In the genomic region with DNA sequence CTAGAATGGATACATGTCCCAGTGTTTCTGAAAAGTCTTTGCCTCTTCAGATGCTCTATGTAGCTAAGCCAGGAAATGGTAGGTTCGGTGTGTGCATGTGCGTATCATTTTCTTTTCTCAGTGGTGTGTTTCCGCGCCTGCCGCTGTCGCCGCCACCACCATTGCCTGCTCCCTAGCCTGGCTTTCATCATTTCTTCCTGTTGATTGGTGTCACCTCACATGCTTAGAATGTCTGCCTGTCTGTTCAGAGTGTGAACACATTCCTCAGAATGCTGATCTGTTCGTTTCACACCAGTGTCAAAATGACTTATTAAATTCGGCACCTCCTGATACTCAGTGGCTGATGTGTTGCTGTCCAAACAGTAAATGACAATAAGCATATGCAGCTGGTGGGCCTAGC, we compare ENCODE assay signal across 17 cellular contexts.
"Had no signal": no experiment of that assay in that cellular context is flagged by ENCODE, and none has a peak within 500 bp of the region (broad histone marks: within the 10 kb centered on the region; RNA-seq: fewer than 3 reads in every experiment).

No MANE protein-coding gene starts in this region.

- H3K79me2 ChIP-seq: parathyroid adenoma had no signal

- H2AFZ ChIP-seq: parathyroid adenoma had no signal

- H3K36me3 ChIP-seq: heart right ventricle, prostate gland, transverse colon had no signal

- FAIRE-seq: endothelial cell of umbilical vein had no signal

- H3K27ac ChIP-seq: coronary artery, heart right ventricle, parathyroid adenoma, prostate gland, testis, transverse colon had no signal

- H3K9ac ChIP-seq: parathyroid adenoma had no signal

- H3K27me3 ChIP-seq: testis had no signal

- H3K4me3 ChIP-seq: coronary artery, heart right ventricle, prostate gland, testis, transverse colon had no signal

- H3K4me1 ChIP-seq: parathyroid adenoma, prostate gland, testis, transverse colon had no signal

- H3K9me3 ChIP-seq: heart right ventricle, prostate gland, testis, transverse colon had no signal

- DNase-seq: central memory CD4-positive, alpha-beta T cell; effector CD4-positive, alpha-beta T cell; endodermal cell; erythroblast; foreskin melanocyte; heart right ventricle; hypothalamus; islet precursor cell; naive B cell; stimulated activated CD4-positive, alpha-beta T cell treated with anti-CD3 and anti-CD28 coated beads, Interleukin-4, amount 100 ng/mL, for 1 hour; stimulated activated CD8-positive, alpha-beta memory T cell treated with anti-CD3 and anti-CD28 coated beads, Interleukin-4, amount 100 ng/mL, for 48 hours; testis; transverse colon had no signal
